ENCODE assay signal across 8 cellular contexts in genomic region chr3:48636149-48636548, GRCh38. TPM values are rescaled to one million over a fixed set of nuclear protein-coding genes. Genes with fewer than 3 reads are reported as not detected.
DNase-seq lines count a peak whose midpoint lies in the region; ATAC-seq and TF ChIP-seq lines count a peak whose summit lies in the region.

No MANE protein-coding gene starts in this region.

- no peaks in the 10 kb centered on the region for H3K9me3 Mint-ChIP-seq in T-cell

- H3K4me3 ChIP-seq in GM08714 (ENCODE audit: low read length) (peak overlapping the region; percentile 66), fibroblast of the aortic adventitia (ENCODE audit: low read depth, low read length) (peak overlapping the region; percentile 89), rectal smooth muscle tissue (ENCODE audit: low read length) (peak overlapping the region; percentile 76)

- H3K27ac Mint-ChIP-seq in T-cell = no peak overlapping the region

- peaks cover 3% of the 10 kb centered on the region for H3K36me3 Mint-ChIP-seq in T-cell

- no peak for DNase-seq in T-cell
- no peak for DNase-seq in fibroblast of the aortic adventitia (ENCODE audit: low read depth)
- DNase-seq in pons (ENCODE audit: low spot score) = no peak
- DNase-seq in activated effector memory CD4-positive, alpha-beta T cell treated with anti-CD3 and anti-CD28 coated beads, Interleukin-2, amount 50 U/mL, for 16 hours = no peak
- no peak for DNase-seq in mucosa of gallbladder (ENCODE audit: low spot score)
- no peak for DNase-seq in hypothalamus (lab: John Stamatoyannopoulos, UW)

- no peak for TF ChIP-seq CTCF in fibroblast of the aortic adventitia (IDR thresholded peaks at IDR 0.05; ENCODE audit: insufficient read depth, low read length)

- H3K27me3 Mint-ChIP-seq in T-cell = no peaks in the 10 kb centered on the region

- peak overlapping the region; percentile 78 for H3K9ac ChIP-seq in rectal smooth muscle tissue (ENCODE audit: low read length)

- H3K4me1 ChIP-seq in rectal smooth muscle tissue (ENCODE audit: control insufficient read depth, insufficient read depth, low read length) = no peaks in the 10 kb centered on the region

- H3K36me3 ChIP-seq in rectal smooth muscle tissue (ENCODE audit: control insufficient read depth, insufficient read depth, low read length) = peaks cover 11% of the 10 kb centered on the region

- no peak for ATAC-seq in T-cell (replicated peaks in 1 of 4)

- POLR2A ChIA-PET in T-cell (lab: Charles Lee) = interaction anchor here in 1 of 2 donors (0.6 kb wide), 1 partner anchor 303 kb away, joined by 3 read pairs; no protein-coding TSS in a partner anchor

- H3K4me1 Mint-ChIP-seq in T-cell = peaks cover 18 to 25% (median 23%) of the 10 kb centered on the region in 3 donors

- H3K4me3 Mint-ChIP-seq in T-cell = peak overlapping the region; percentile 85 to 88 (median 88)

- peak overlapping the region; percentile 80 for H3K27ac ChIP-seq in rectal smooth muscle tissue (ENCODE audit: low read depth, low read length)

- CTCF ChIA-PET in T-cell (lab: Charles Lee) = interaction anchor here in 1 of 2 donors (0.5 to 1.1 kb wide), 3 partner anchors 25 to 50 kb away, joined by 3 to 6 read pairs (median 4); partner anchors contain the start of gene NCKIPSD

- H3K27me3 ChIP-seq in rectal smooth muscle tissue (ENCODE audit: control insufficient read depth, insufficient read depth, low read length) = no peaks in the 10 kb centered on the region

RNA-seq across cellular contexts. Expression of gene SLC26A6, which starts 0.9 kb away (rescaled TPM):
- total RNA-seq in T-cell (10 to 100 TPM; 16.2 to 36.4 (median 29.2) TPM), fibroblast of the aortic adventitia (ENCODE audit: low replicate concordance) (11.6 and 19.5 TPM in 2 replicates), mucosa of gallbladder (31.1 TPM)

RNA-seq across cellular contexts. Expression of gene TMEM89, which starts 14.6 kb away (rescaled TPM):
- under 1 TPM in 1 of 5 donors, not detected in 4; 0.39 TPM for total RNA-seq in T-cell
- total RNA-seq in fibroblast of the aortic adventitia (ENCODE audit: low replicate concordance) = not detected in 2 replicates
- total RNA-seq in mucosa of gallbladder = not detected

RNA-seq across cellular contexts. Expression of gene CELSR3, which starts 26.5 kb away (rescaled TPM):
- total RNA-seq in T-cell (1 to 10 TPM; 5.6 to 7.4 (median 6.2) TPM), fibroblast of the aortic adventitia (ENCODE audit: low replicate concordance) (0.81 and 0.98 TPM in 2 replicates), mucosa of gallbladder (0.75 TPM)

RNA-seq across cellular contexts. Expression of gene UQCRC1, which starts 26.7 kb away (rescaled TPM):
- total RNA-seq in T-cell (100 to 1,000 TPM in 2 of 5 donors, 10 to 100 TPM in 3; 93.0 to 109 (median 98.4) TPM), fibroblast of the aortic adventitia (ENCODE audit: low replicate concordance) (97.2 and 196 TPM in 2 replicates), mucosa of gallbladder (193 TPM)

RNA-seq across cellular contexts. Expression of gene COL7A1, which starts 41.0 kb away (rescaled TPM):
- 1 to 10 TPM in 3 of 5 donors, under 1 TPM in 2; 0.33 to 2.3 (median 1.3) TPM for total RNA-seq in T-cell
- 8.6 and 10.2 TPM in 2 replicates for total RNA-seq in fibroblast of the aortic adventitia (ENCODE audit: low replicate concordance)
- total RNA-seq in mucosa of gallbladder = 9.4 TPM
